In the genomic region with DNA sequence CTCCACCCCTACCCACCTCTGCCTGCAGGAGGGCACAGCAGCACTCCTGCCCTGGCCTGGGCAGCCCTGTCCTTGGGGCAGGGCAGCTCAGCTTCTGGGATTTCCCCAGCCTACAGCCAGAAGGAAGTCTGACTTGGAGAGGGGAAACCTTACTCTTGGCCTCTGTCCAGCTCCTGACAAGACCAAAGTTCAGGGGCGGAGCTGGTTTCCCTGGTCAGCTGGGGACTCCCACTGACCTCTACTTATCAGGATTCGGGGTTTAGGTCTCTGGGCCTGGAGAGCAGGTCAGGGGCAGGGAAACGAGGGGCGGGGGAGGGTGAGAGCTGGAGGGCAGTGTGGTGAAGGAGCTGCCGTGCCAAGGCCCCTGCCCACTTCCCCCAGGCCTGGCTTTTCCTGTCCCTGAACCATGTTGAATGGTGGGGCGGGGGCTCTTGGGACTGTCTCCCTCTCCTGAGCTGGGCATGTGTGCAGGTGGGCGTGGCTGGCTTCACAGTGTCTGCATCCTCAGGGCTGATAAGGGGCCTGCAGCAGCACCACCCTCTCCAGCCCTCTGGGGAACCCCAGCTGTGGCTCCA, we compare ENCODE assay signal across 9 cellular contexts.
DNase-seq lines count a peak whose midpoint lies in the region; ATAC-seq and TF ChIP-seq lines count a peak whose summit lies in the region.
"Had no signal": no experiment of that assay in that cellular context is flagged by ENCODE, and none has a peak within 500 bp of the region (broad histone marks: within the 10 kb centered on the region; RNA-seq: fewer than 3 reads in every experiment).

No MANE protein-coding gene starts in this region.

- H3K27me3 ChIP-seq in tibial artery: peaks cover 0 to 10% of the 10 kb centered on the region in 2 donors

- H3K9me3 ChIP-seq in tibial artery: no peaks in the 10 kb centered on the region

- no peak for TF ChIP-seq CTCF in tibial artery (IDR thresholded peaks at IDR 0.05)

- DNase-seq in DMS 273 (lab: John Stamatoyannopoulos, UW; ENCODE audit: unreplicated experiment) (peak; percentile 22), DMS 273 treated with DMSO at 0.1 percent for 48 hours (lab: John Stamatoyannopoulos, UW) (no peak), astrocyte of the hippocampus (ENCODE audit: low read depth, low spot score) (peak; percentile 43), islet precursor cell (peak; percentile 73), tibial artery (peak; percentile 42 to 68)
- DNase-seq in stimulated activated CD4-positive, alpha-beta T cell treated with anti-CD3 and anti-CD28 coated beads, Interleukin-4, amount 100 ng/mL, for 1 hour: no peak

- ATAC-seq in GM18858 (IDR thresholded peaks at IDR 0.05; ENCODE audit: unreplicated experiment): no peak
- no peak for ATAC-seq in HG02642 (IDR thresholded peaks at IDR 0.05; ENCODE audit: poor library complexity, unreplicated experiment)

- H3K4me3 ChIP-seq in tibial artery: no peak overlapping the region

- intact Hi-C loops in tibial artery (cut with DNase I; ENCODE audit: low total_unique reads): no loop called here

- H3K27ac ChIP-seq in tibial artery: no peak overlapping the region
- H3K27ac ChIP-seq: 22Rv1 had no signal

- H3K36me3 ChIP-seq in tibial artery: no peaks in the 10 kb centered on the region

- peaks cover 0 to 17% (median 12%) of the 10 kb centered on the region in 4 donors for H3K4me1 ChIP-seq in tibial artery

Comparison
In these comparisons a context has a peak if more than half of its experiments do, and no peak if none do; other contexts are left out.
1. DNase-seq: peak in DMS 273 (single experiment), astrocyte of the hippocampus (single experiment), islet precursor cell (single experiment) and tibial artery (2 of 2); none in DMS 273 treated with DMSO at 0.1 percent for 48 hours (single experiment) and stimulated activated CD4-positive, alpha-beta T cell treated with anti-CD3 and anti-CD28 coated beads, Interleukin-4, amount 100 ng/mL, for 1 hour (single experiment).